10 cellular contexts compared by ENCODE assay signal in the genomic region with DNA sequence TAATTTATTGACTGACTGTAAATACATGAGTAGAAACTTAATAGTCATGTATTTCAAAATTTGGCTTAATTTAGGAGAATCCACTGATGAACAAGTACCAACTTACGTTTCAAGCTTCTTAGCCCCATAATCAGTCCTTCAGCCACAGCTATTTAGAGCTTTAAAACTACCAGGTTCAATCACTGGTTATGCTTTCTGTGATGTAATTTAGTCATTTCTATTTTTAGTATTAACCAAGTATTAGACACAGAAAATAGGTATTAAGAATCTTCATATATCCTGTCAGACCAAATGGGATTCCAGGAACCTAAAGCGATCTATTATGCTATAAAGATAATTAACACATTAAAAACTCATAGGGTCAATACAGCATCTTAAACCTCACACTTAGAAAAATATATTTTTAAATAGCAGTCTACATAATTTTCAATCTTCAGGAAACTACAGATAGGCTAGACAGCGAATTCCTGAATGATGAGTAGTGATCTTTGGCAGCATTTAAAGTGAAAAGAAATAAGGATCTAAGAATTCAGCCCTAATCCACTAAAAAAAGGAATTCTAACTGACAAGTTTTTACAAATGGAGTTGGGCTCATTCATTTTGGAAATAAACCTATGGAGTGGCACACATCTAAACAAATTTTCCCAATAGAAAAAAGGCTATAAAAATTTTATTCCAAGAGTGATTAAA. TPM values are rescaled to one million over a fixed set of nuclear protein-coding genes. Genes with fewer than 3 reads are reported as not detected.
DNase-seq lines count a peak whose midpoint lies in the region; ATAC-seq and FAIRE-seq lines count a peak whose summit lies in the region.
"Had no signal": no experiment of that assay in that cellular context is flagged by ENCODE, and none has a peak within 500 bp of the region (broad histone marks: within the 10 kb centered on the region; RNA-seq: fewer than 3 reads in every experiment).

No MANE protein-coding gene starts in this region.

- peaks cover 44% of the 10 kb centered on the region for H3K36me3 ChIP-seq in skeletal muscle satellite cell (ENCODE audit: insufficient read depth, low read length)

- no peaks in the 10 kb centered on the region for H3K27me3 ChIP-seq in skeletal muscle satellite cell (ENCODE audit: control insufficient read depth, insufficient read depth, low read length)
- H3K27me3 ChIP-seq: sigmoid colon had no signal

- H3K9ac ChIP-seq in skeletal muscle satellite cell (ENCODE audit: low read depth, low read length) = peak overlapping the region; percentile 66

- ATAC-seq in GM18858 (IDR thresholded peaks at IDR 0.05; ENCODE audit: unreplicated experiment) (peak; percentile 58), HG03575 (IDR thresholded peaks at IDR 0.05; ENCODE audit: extremely low read depth, insufficient number of reproducible peaks, low FRiP score, unreplicated experiment) (peak; percentile 43), esophagus mucosa (no peak)

- H3K4me3 ChIP-seq in skeletal muscle satellite cell (ENCODE audit: low read length) = peak overlapping the region; percentile 33
- H3K4me3 ChIP-seq: sigmoid colon had no signal

- no peaks in the 10 kb centered on the region for H3K9me3 ChIP-seq in skeletal muscle satellite cell (replicated peaks; ENCODE audit: low read length)
- H3K9me3 ChIP-seq: sigmoid colon had no signal

- no peak for DNase-seq in H4 (ENCODE audit: low spot score)
- no peak for DNase-seq in GOT3 (lab: John Stamatoyannopoulos, UW)
- DNase-seq in GM19240 (ENCODE audit: insufficient read length, low spot score) = no peak
- DNase-seq: sigmoid colon; stimulated activated naive CD4-positive, alpha-beta T cell treated with Interleukin-2 at 50 U/mL for 16 hours had no signal

- peak overlapping the region; percentile 67 for H3K4me2 ChIP-seq in skeletal muscle satellite cell (ENCODE audit: low read length)

- H3K4me1 ChIP-seq in skeletal muscle satellite cell (ENCODE audit: control insufficient read depth, insufficient read depth, low read length) = peaks cover 41% of the 10 kb centered on the region

- peak; percentile 45 for FAIRE-seq in endometrium (lab: Jason Lieb, UNC)

RNA-seq across cellular contexts. Expression of a gene that starts 51.5 kb away (rescaled TPM):
- total RNA-seq in skeletal muscle satellite cell (2012; rRNA removed) = 45.7 and 46.1 TPM in 2 replicates
- 56.8 and 68.6 TPM in 2 replicates for total RNA-seq in H4 (2014; rRNA removed; shearing (Covaris generic))
- 32.7 TPM for total RNA-seq in esophagus mucosa

RNA-seq across cellular contexts. Expression of a gene that starts 59.6 kb away (rescaled TPM):
- total RNA-seq in skeletal muscle satellite cell (2012; rRNA removed) = 6.6 and 8.1 TPM in 2 replicates
- total RNA-seq in H4 (2014; rRNA removed; shearing (Covaris generic)) = 4.0 and 4.4 TPM in 2 replicates
- total RNA-seq in esophagus mucosa = 10.5 TPM
